Comparison of ENCODE assay signal across 11 cellular contexts in the genomic region with DNA sequence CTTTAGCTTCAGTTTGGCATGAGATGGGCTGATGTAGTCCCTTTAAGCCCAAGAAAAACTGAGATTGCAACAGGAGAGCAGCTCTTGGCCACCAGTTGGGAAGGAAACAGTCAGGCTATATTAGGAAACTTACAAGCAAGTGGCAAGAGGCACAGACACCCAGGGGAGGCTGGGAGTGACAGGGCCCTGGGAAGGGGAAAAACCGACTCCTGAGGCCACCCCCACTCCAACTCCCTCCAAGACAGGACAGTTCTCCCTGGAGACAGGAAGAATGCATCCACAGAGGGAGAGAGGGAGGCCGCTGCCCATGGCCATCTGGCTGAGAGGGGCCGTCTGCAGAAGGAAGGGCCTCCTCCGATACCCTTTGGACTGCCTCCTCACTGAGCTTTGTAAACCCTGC. TPM values are rescaled to one million over a fixed set of nuclear protein-coding genes. Genes with fewer than 3 reads are reported as not detected.
DNase-seq lines count a peak whose midpoint lies in the region; ATAC-seq and TF ChIP-seq lines count a peak whose summit lies in the region.
"Had no signal": no experiment of that assay in that cellular context is flagged by ENCODE, and none has a peak within 500 bp of the region (broad histone marks: within the 10 kb centered on the region; RNA-seq: fewer than 3 reads in every experiment).

No MANE protein-coding gene starts in this region.

- peaks cover 88% of the 10 kb centered on the region for H3K27me3 Mint-ChIP-seq in Calu3 (ENCODE audit: unreplicated experiment)
- peaks cover 44 to 49% of the 10 kb centered on the region in 2 donors for H3K27me3 Mint-ChIP-seq in stimulated activated naive B cell treated with anti-CD40 and anti-IgM and Interleukin-4, amounts not matched to agents 10 μg/mL and 1 μg/mL and 100 μg/mL, for 72 hours

- H3K79me2 ChIP-seq in trophoblast cell (ENCODE audit: control insufficient read depth, insufficient read depth, low read length, poor library complexity): peaks cover 4% of the 10 kb centered on the region

- H3K27ac ChIP-seq in RWPE1 (peak overlapping the region; percentile 77), trophoblast cell (ENCODE audit: low read depth, low read length) (peak overlapping the region; percentile 92)

- POLR2A ChIA-PET in RWPE1 (lab: Yijun Ruan, JAX; ENCODE audit: low non-redundant PET): no interaction called here

- H3K4me1 ChIP-seq in trophoblast cell (ENCODE audit: control insufficient read depth in 1 of 2, insufficient read depth in 2 of 2, low read length in 2 of 2): peaks cover 24 to 28% of the 10 kb centered on the region in 2 experiments

- peak; percentile 79 for DNase-seq in AG20443 (ENCODE audit: low spot score)
- DNase-seq in RWPE1 (ENCODE audit: low spot score): no peak
- peak; percentile 31 for DNase-seq in fibroblast of the aortic adventitia (ENCODE audit: low read depth)
- DNase-seq in trophoblast cell: no peak
- no peak for DNase-seq in Calu3
- DNase-seq in mesenteric fat pad (ENCODE audit: low spot score): no peak
- no peak for DNase-seq in stimulated activated naive B cell treated with anti-CD40 and anti-IgM and Interleukin-4, amounts not matched to agents 10 μg/mL and 1 μg/mL and 100 μg/mL, for 72 hours
- DNase-seq: CD4-positive, alpha-beta memory T cell; NCI-H1436 had no signal

- peak overlapping the region; percentile 60 for H2AK5ac ChIP-seq in trophoblast cell (ENCODE audit: low read length)

- H2BK5ac ChIP-seq in trophoblast cell (ENCODE audit: low read depth, low read length, poor library complexity): peak overlapping the region; percentile 79

- H3K36me3 Mint-ChIP-seq in Calu3 (ENCODE audit: insufficient read depth, unreplicated experiment): no peaks in the 10 kb centered on the region
- H3K36me3 Mint-ChIP-seq in stimulated activated naive B cell treated with anti-CD40 and anti-IgM and Interleukin-4, amounts not matched to agents 10 μg/mL and 1 μg/mL and 100 μg/mL, for 72 hours: no peaks in the 10 kb centered on the region
- H3K36me3 Mint-ChIP-seq: CD4-positive, alpha-beta memory T cell; natural killer cell treated with Interleukin-12 subunit alpha and Interleukin-12 subunit beta and Interleukin-15 and Interleukin-18, amount 100 ng/mL, for 72 hours had no signal

- no peak for TF ChIP-seq CTCF in RWPE1 (conservative IDR thresholded peaks at IDR 0.05; ENCODE audit: low read depth)
- no peak for TF ChIP-seq CTCF in fibroblast of the aortic adventitia (IDR thresholded peaks at IDR 0.05; ENCODE audit: insufficient read depth, low read length)
- no peak for TF ChIP-seq CTCF in Calu3 (IDR thresholded peaks at IDR 0.05; ENCODE audit: unreplicated experiment)

- no peaks in the 10 kb centered on the region for H3K9me3 ChIP-seq in trophoblast cell (ENCODE audit: insufficient read depth, low read depth, low read length)

- H2BK120ac ChIP-seq in trophoblast cell (ENCODE audit: insufficient read depth, low read length, poor library complexity): peak overlapping the region; percentile 67

- no peak overlapping the region for H3K4me3 Mint-ChIP-seq in Calu3 (ENCODE audit: low read depth, unreplicated experiment)
- no peak overlapping the region for H3K4me3 Mint-ChIP-seq in stimulated activated naive B cell treated with anti-CD40 and anti-IgM and Interleukin-4, amounts not matched to agents 10 μg/mL and 1 μg/mL and 100 μg/mL, for 72 hours
- H3K4me3 Mint-ChIP-seq: CD4-positive, alpha-beta memory T cell; natural killer cell treated with Interleukin-12 subunit alpha and Interleukin-12 subunit beta and Interleukin-15 and Interleukin-18, amount 100 ng/mL, for 72 hours had no signal

- H3K4me3 ChIP-seq in fibroblast of the aortic adventitia (ENCODE audit: low read depth, low read length): no peak overlapping the region
- no peak overlapping the region for H3K4me3 ChIP-seq in trophoblast cell (ENCODE audit: low read depth, low read length)

- intact Hi-C loops in Calu3 (cut with micrococcal nuclease; ENCODE audit: unreplicated experiment): no loop called here

- WGBS in trophoblast cell (ENCODE audit: extremely low coverage, insufficient coverage, insufficient read length): no CpG with 5 or more reads among the region's 4 CpGs

- CTCF ChIA-PET in RWPE1 (lab: Yijun Ruan, JAX): interaction anchor here (0.6 to 1.3 kb wide), 4 partner anchors 10 to 42 kb away, joined by 3 to 12 read pairs (median 4); no protein-coding TSS in a partner anchor
- CTCF ChIA-PET in Calu3 (lab: Charles Lee): interaction anchor here (1.6 kb wide), 1 partner anchor 11 kb away, joined by 4 read pairs; no protein-coding TSS in a partner anchor

- H3K4me1 Mint-ChIP-seq in Calu3 (ENCODE audit: low read depth, unreplicated experiment): no peaks in the 10 kb centered on the region
- no peaks in the 10 kb centered on the region for H3K4me1 Mint-ChIP-seq in stimulated activated naive B cell treated with anti-CD40 and anti-IgM and Interleukin-4, amounts not matched to agents 10 μg/mL and 1 μg/mL and 100 μg/mL, for 72 hours
- H3K4me1 Mint-ChIP-seq: CD4-positive, alpha-beta memory T cell had no signal

- no TSS peak for BruUV-seq in Calu3 (replicated peaks; lab: Mats Ljungman, UMichigan)

- H3K9ac ChIP-seq in trophoblast cell (ENCODE audit: low read length): no peak overlapping the region

- peak overlapping the region; percentile 72 for H2BK12ac ChIP-seq in trophoblast cell (ENCODE audit: low read length)

- peak overlapping the region; percentile 86 for H4K91ac ChIP-seq in trophoblast cell (ENCODE audit: low read depth, low read length)

- H3K27ac Mint-ChIP-seq in Calu3 (ENCODE audit: unreplicated experiment): no peak overlapping the region
- no peak overlapping the region for H3K27ac Mint-ChIP-seq in stimulated activated naive B cell treated with anti-CD40 and anti-IgM and Interleukin-4, amounts not matched to agents 10 μg/mL and 1 μg/mL and 100 μg/mL, for 72 hours
- H3K27ac Mint-ChIP-seq: natural killer cell treated with Interleukin-12 subunit alpha and Interleukin-12 subunit beta and Interleukin-15 and Interleukin-18, amount 100 ng/mL, for 72 hours had no signal

- ATAC-seq in stimulated activated naive B cell treated with anti-CD40 and anti-IgM and Interleukin-4, amounts not matched to agents 10 μg/mL and 1 μg/mL and 100 μg/mL, for 72 hours (replicated peaks): no peak
- no peak for ATAC-seq in HG03520 (IDR thresholded peaks at IDR 0.05; ENCODE audit: unreplicated experiment)
- ATAC-seq: natural killer cell treated with Interleukin-12 subunit alpha and Interleukin-12 subunit beta and Interleukin-15 and Interleukin-18, amount 100 ng/mL, for 72 hours had no signal

- peaks cover 2% of the 10 kb centered on the region for H3K9me3 Mint-ChIP-seq in Calu3 (ENCODE audit: low read depth, unreplicated experiment)
- peaks cover 6 to 7% of the 10 kb centered on the region in 2 donors for H3K9me3 Mint-ChIP-seq in stimulated activated naive B cell treated with anti-CD40 and anti-IgM and Interleukin-4, amounts not matched to agents 10 μg/mL and 1 μg/mL and 100 μg/mL, for 72 hours
- H3K9me3 Mint-ChIP-seq: natural killer cell treated with Interleukin-12 subunit alpha and Interleukin-12 subunit beta and Interleukin-15 and Interleukin-18, amount 100 ng/mL, for 72 hours had no signal

- no peaks in the 10 kb centered on the region for H3K27me3 ChIP-seq in trophoblast cell (ENCODE audit: insufficient read depth, low read length)

- peak overlapping the region; percentile 59 for H3K4ac ChIP-seq in trophoblast cell (ENCODE audit: low read depth, low read length)

- H2AFZ ChIP-seq in trophoblast cell (ENCODE audit: insufficient read depth, low read length, poor library complexity): peak overlapping the region; percentile 30

- peak overlapping the region; percentile 67 for H3K18ac ChIP-seq in trophoblast cell (ENCODE audit: low read length)

- H3K4me2 ChIP-seq in trophoblast cell (ENCODE audit: low read length): no peak overlapping the region

- H3K79me1 ChIP-seq in trophoblast cell (ENCODE audit: low read length): peaks cover 24% of the 10 kb centered on the region

- peak overlapping the region; percentile 79 for H4K8ac ChIP-seq in trophoblast cell (ENCODE audit: low read depth, low read length)

- peak overlapping the region; percentile 76 for H3K14ac ChIP-seq in trophoblast cell (ENCODE audit: low read length)

- no peak overlapping the region for H4K12ac ChIP-seq in trophoblast cell (ENCODE audit: low read depth, low read length)

- peaks cover 0 to 2% of the 10 kb centered on the region in 2 experiments for H3K36me3 ChIP-seq in trophoblast cell (ENCODE audit: control insufficient read depth in 1 of 2, insufficient read depth in 2 of 2, low read length in 2 of 2)

- no peak overlapping the region for H3K23ac ChIP-seq in trophoblast cell (ENCODE audit: low read length)

RNA-seq across cellular contexts. Expression of a gene that starts 20.5 kb away (rescaled TPM):
- total RNA-seq in fibroblast of the aortic adventitia (ENCODE audit: low replicate concordance) (under 0.01 and 0.82 TPM in 2 replicates), Calu3 (2022) (0.50 and 0.59 TPM in 2 replicates), mesenteric fat pad (5.6 TPM)
- polyA plus RNA-seq in trophoblast cell (2013): 13.7 and 14.2 TPM in 2 replicates
- total RNA-seq: CD4-positive, alpha-beta memory T cell had no signal
- polyA plus RNA-seq: CD4-positive, alpha-beta memory T cell had no signal

RNA-seq across cellular contexts. Expression of a gene that starts 44.1 kb away (rescaled TPM):
- total RNA-seq in fibroblast of the aortic adventitia (ENCODE audit: low replicate concordance) (12.6 and 45.1 TPM in 2 replicates), Calu3 (2022) (52.2 and 56.7 TPM in 2 replicates), mesenteric fat pad (29.9 TPM)
- 61.8 and 64.9 TPM in 2 replicates for polyA plus RNA-seq in trophoblast cell (2013)

Comparison
In these comparisons a context has a peak if more than half of its experiments do, and no peak if none do; other contexts are left out.
1. DNase-seq: peak in AG20443 (single experiment) and fibroblast of the aortic adventitia (single experiment); none in RWPE1 (single experiment), trophoblast cell (0 of 2), Calu3 (single experiment), mesenteric fat pad (single experiment) and stimulated activated naive B cell treated with anti-CD40 and anti-IgM and Interleukin-4, amounts not matched to agents 10 μg/mL and 1 μg/mL and 100 μg/mL, for 72 hours (single experiment).